ENCODE assay signal across 8 cellular contexts in the genomic region with DNA sequence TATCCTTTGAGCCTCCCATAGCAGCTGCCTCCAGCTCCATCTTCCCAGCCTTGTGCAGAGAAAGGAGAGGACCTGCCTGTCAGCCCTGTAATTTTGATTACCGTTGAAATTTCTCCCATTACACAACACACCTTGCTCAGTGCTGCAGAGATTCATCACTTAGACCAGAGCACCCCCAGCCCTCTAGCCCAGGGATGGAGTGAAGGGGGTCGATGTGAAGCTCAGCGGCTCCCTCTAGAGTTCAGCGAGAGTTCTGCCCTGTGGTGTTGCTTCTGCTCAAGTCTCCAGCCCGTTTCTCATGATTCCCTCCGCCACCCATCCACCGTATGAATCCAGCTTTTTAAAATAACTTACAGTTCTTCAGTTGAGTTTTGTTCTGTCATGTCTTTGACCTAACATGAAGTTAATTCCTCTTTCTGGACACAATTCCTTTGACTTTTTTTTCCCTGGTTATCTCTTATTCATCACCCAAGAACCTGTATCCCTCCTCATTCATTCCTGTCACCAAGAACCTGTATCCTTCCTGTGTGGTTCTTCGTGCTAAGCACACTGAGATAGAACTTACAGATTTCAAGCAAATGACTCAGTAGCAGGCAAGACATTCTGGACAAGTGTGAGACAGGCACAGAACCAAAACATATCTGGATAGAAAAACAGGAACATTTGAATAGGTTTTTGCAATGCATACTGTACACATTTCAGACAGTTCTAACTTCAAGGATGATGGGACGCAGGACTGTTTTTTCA. TPM values are rescaled to one million over a fixed set of nuclear protein-coding genes. Genes with fewer than 3 reads are reported as not detected.
DNase-seq lines count a peak whose midpoint lies in the region; ATAC-seq, FAIRE-seq and TF ChIP-seq lines count a peak whose summit lies in the region.

No MANE protein-coding gene starts in this region.

- H3K9me3 ChIP-seq in A549 (no peaks in the 10 kb centered on the region), RWPE2 (ENCODE audit: severe bottlenecking) (no peaks in the 10 kb centered on the region)

- peak in 1 of 2 experiments; percentile 18 for DNase-seq in A549 (ENCODE audit: low read depth in 1 of 2, low spot score in 1 of 2)
- DNase-seq in RWPE2 (ENCODE audit: low spot score): no peak
- no peak for DNase-seq in foreskin fibroblast

- CTCF ChIA-PET in A549 (lab: Yijun Ruan, JAX): interaction anchor here (1.2 to 2.1 kb wide), 4 partner anchors 10 to 116 kb away, joined by 3 to 7 read pairs (median 4); no protein-coding TSS in a partner anchor

- no peak overlapping the region for H3K4me2 ChIP-seq in A549

- no peaks in the 10 kb centered on the region for H3K36me3 ChIP-seq in RWPE2 (ENCODE audit: low read depth)

- H3K27me3 ChIP-seq in RWPE2 (ENCODE audit: insufficient read depth, poor library complexity, severe bottlenecking): no peaks in the 10 kb centered on the region

- TF ChIP-seq CTCF in A549 (IDR thresholded peaks at IDR 0.05) (no peak), GM12873 (IDR thresholded peaks at IDR 0.05; ENCODE audit: insufficient read depth, low read depth, low read length, missing control alignments) (peak; percentile 75), RWPE2 (IDR thresholded peaks at IDR 0.05; ENCODE audit: poor library complexity, severe bottlenecking) (peak; percentile 41), foreskin fibroblast (IDR thresholded peaks at IDR 0.05; ENCODE audit: low read depth, low read length) (peak; percentile 44)

- FAIRE-seq in A549 (lab: Jason Lieb, UNC): no peak

- no peak for TF ChIP-seq POLR2A in A549 (IDR thresholded peaks at IDR 0.05; ENCODE audit: low read length)

- no peak overlapping the region for H3K27ac ChIP-seq in A549
- H3K27ac ChIP-seq in RWPE2 (ENCODE audit: poor library complexity, severe bottlenecking): no peak overlapping the region

- 0 out of 5 replicates have a peak, but pooled peaks of 1 of the 2 experiments have one; percentile 20 for TF ChIP-seq RAD21 in A549 (conservative IDR thresholded peaks at IDR 0.05 in 1 of 2, IDR thresholded peaks at IDR 0.05 in 1 of 2)

- peaks cover 7% of the 10 kb centered on the region; the same call in 1 of the 3 replicates for H3K4me1 ChIP-seq in A549
- H3K4me1 ChIP-seq in RWPE2 (ENCODE audit: insufficient read depth, poor library complexity, severe bottlenecking): no peaks in the 10 kb centered on the region

- POLR2A ChIA-PET in A549 (lab: Yijun Ruan, JAX): no interaction called here

- H3K4me3 ChIP-seq in A549 (no peak overlapping the region), RWPE2 (ENCODE audit: severe bottlenecking) (no peak overlapping the region), foreskin fibroblast (ENCODE audit: low read depth in 1 of 2, low read length in 2 of 2) (no peak overlapping the region)

- peak; percentile 59 to 81; a peak in 3 of 6 replicates for ATAC-seq in A549
- ATAC-seq in RWPE2 (ENCODE audit: low read depth): no peak; the same call in 2 of the 3 replicates
- ATAC-seq in GM18873 (IDR thresholded peaks at IDR 0.05; ENCODE audit: low FRiP score, unreplicated experiment): no peak
- no peak for ATAC-seq in HG03097 (IDR thresholded peaks at IDR 0.05; ENCODE audit: low FRiP score, unreplicated experiment)
- no peak for ATAC-seq in GM18870 (IDR thresholded peaks at IDR 0.05; ENCODE audit: unreplicated experiment)
- no peak for ATAC-seq in HG03175 (IDR thresholded peaks at IDR 0.05; ENCODE audit: unreplicated experiment)

- WGBS in A549 (ENCODE audit: missing lambda C conversion rate): 16% methylated on average over 9 of the region's 9 CpGs

- TF ChIP-seq EP300 in A549 (IDR thresholded peaks at IDR 0.05): no peak

TF ChIP-seq in A549, 52 proteins besides CTCF, POLR2A, EP300 and RAD21:
- TF ChIP-seq RFX5 (IDR thresholded peaks at IDR 0.05) (no peak), USF2 (IDR thresholded peaks at IDR 0.05) (no peak), HOXB13 (CRISPR knock-in tag; IDR thresholded peaks at IDR 0.05; ENCODE audit: low read depth) (no peak), CHD2 (IDR thresholded peaks at IDR 0.05; ENCODE audit: low read length, partially characterized antibody) (no peak), FOSB (CRISPR knock-in tag; IDR thresholded peaks at IDR 0.05) (no peak), KDM1A (IDR thresholded peaks at IDR 0.05; ENCODE audit: low read depth) (no peak), NFE2L2 (conservative IDR thresholded peaks at IDR 0.05; ENCODE audit: low read length) (no peak), E2F6 (IDR thresholded peaks at IDR 0.05; ENCODE audit: borderline replicate concordance, low read depth) (no peak), TP53 (CRISPR knock-in tag; IDR thresholded peaks at IDR 0.05) (no peak), ESRRA (IDR thresholded peaks at IDR 0.05; ENCODE audit: borderline replicate concordance, low read length) (no peak), ATOH8 (CRISPR knock-in tag; IDR thresholded peaks at IDR 0.05; ENCODE audit: low read depth) (no peak)
- TF ChIP-seq, protein P1, sequence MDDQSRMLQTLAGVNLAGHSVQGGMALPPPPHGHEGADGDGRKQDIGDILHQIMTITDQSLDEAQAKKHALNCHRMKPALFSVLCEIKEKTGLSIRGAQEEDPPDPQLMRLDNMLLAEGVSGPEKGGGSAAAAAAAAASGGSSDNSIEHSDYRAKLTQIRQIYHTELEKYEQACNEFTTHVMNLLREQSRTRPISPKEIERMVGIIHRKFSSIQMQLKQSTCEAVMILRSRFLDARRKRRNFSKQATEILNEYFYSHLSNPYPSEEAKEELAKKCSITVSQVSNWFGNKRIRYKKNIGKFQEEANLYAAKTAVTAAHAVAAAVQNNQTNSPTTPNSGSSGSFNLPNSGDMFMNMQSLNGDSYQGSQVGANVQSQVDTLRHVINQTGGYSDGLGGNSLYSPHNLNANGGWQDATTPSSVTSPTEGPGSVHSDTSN (IDR thresholded peaks at IDR 0.05): no peak

RNA-seq across cellular contexts. Expression of gene ZNF32, which starts 34.9 kb away (rescaled TPM):
- 38.2 and 49.9 TPM in 2 replicates for polyA plus RNA-seq in A549 (2011; rRNA removed)
- 15.7 and 16.2 TPM in 2 replicates for polyA plus RNA-seq in A549 (2012; cell fraction: cytosol; rRNA removed)
- polyA plus RNA-seq in A549 (2012; cell fraction: nucleus; rRNA removed): 4.8 and 7.0 TPM in 2 replicates
- polyA plus RNA-seq in A549 (2017; fragmentation: RNase III; extraction: RNeasy Plus Mini Kit Qiagen cat#74134 plus additional on column Dnase treatment): 18.5 to 25.3 TPM (median 21.4 TPM) in 3 replicates
- polyA minus RNA-seq in A549 (2011; rRNA and poly(A)+ RNA removed): 10.0 and 12.5 TPM in 2 replicates

Comparison
In these comparisons a context has a peak if more than half of its experiments do, and no peak if none do; other contexts are left out.
1. ATAC-seq: peak in A549 (2 of 2); none in RWPE2 (single experiment), GM18873 (single experiment), HG03097 (single experiment), GM18870 (single experiment) and HG03175 (single experiment).